In genomic region chr17:17305282-17305801, GRCh38 we compare ENCODE assay signal across 2 cellular contexts.
TF ChIP-seq lines count a peak whose summit lies in the region.

No MANE protein-coding gene starts in this region.

TF ChIP-seq in WTC11, 78 proteins besides CTCF, POLR2A, EP300 and RAD21 (continued from another document):
- no peak for TF ChIP-seq PRDM15 (CRISPR knock-in tag; IDR thresholded peaks at IDR 0.05)
- TF ChIP-seq GTF2I (CRISPR knock-in tag; conservative IDR thresholded peaks at IDR 0.05), result no peak
- TF ChIP-seq FOXP1 (CRISPR knock-in tag; IDR thresholded peaks at IDR 0.05; ENCODE audit: borderline replicate concordance), result no peak
- no peak for TF ChIP-seq ZNF423 (CRISPR knock-in tag; IDR thresholded peaks at IDR 0.05)
- TF ChIP-seq, protein P1, sequence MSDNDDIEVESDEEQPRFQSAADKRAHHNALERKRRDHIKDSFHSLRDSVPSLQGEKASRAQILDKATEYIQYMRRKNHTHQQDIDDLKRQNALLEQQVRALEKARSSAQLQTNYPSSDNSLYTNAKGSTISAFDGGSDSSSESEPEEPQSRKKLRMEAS (CRISPR knock-in tag; IDR thresholded peaks at IDR 0.05), result no peak
- no peak for TF ChIP-seq ZNF416 (CRISPR knock-in tag; IDR thresholded peaks at IDR 0.05)
- no peak for TF ChIP-seq SMAD3 (CRISPR knock-in tag; IDR thresholded peaks at IDR 0.05; ENCODE audit: borderline replicate concordance)
- TF ChIP-seq JAZF1 (CRISPR knock-in tag; IDR thresholded peaks at IDR 0.05), result no peak
- no peak for TF ChIP-seq ATF3 (CRISPR knock-in tag; conservative IDR thresholded peaks at IDR 0.05)
- TF ChIP-seq ZNF425 (CRISPR knock-in tag; conservative IDR thresholded peaks at IDR 0.05), result no peak
- TF ChIP-seq PREB (CRISPR knock-in tag; IDR thresholded peaks at IDR 0.05; ENCODE audit: borderline replicate concordance), result no peak
- TF ChIP-seq, protein P2, sequence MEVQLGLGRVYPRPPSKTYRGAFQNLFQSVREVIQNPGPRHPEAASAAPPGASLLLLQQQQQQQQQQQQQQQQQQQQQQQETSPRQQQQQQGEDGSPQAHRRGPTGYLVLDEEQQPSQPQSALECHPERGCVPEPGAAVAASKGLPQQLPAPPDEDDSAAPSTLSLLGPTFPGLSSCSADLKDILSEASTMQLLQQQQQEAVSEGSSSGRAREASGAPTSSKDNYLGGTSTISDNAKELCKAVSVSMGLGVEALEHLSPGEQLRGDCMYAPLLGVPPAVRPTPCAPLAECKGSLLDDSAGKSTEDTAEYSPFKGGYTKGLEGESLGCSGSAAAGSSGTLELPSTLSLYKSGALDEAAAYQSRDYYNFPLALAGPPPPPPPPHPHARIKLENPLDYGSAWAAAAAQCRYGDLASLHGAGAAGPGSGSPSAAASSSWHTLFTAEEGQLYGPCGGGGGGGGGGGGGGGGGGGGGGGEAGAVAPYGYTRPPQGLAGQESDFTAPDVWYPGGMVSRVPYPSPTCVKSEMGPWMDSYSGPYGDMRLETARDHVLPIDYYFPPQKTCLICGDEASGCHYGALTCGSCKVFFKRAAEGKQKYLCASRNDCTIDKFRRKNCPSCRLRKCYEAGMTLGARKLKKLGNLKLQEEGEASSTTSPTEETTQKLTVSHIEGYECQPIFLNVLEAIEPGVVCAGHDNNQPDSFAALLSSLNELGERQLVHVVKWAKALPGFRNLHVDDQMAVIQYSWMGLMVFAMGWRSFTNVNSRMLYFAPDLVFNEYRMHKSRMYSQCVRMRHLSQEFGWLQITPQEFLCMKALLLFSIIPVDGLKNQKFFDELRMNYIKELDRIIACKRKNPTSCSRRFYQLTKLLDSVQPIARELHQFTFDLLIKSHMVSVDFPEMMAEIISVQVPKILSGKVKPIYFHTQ (CRISPR knock-in tag; IDR thresholded peaks at IDR 0.05), result no peak
- TF ChIP-seq ZBTB21 (CRISPR knock-in tag; IDR thresholded peaks at IDR 0.05; ENCODE audit: borderline replicate concordance), result no peak

TF ChIP-seq in H1, 55 proteins besides CTCF, POLR2A, EP300 and RAD21:
- no peak for TF ChIP-seq ASH2L (IDR thresholded peaks at IDR 0.05; ENCODE audit: low read length)
- no peak for TF ChIP-seq CEBPB (IDR thresholded peaks at IDR 0.05; ENCODE audit: low read depth, low read length)
- no peak for TF ChIP-seq SP4 (IDR thresholded peaks at IDR 0.05; ENCODE audit: low read length)
- TF ChIP-seq KDM5A (IDR thresholded peaks at IDR 0.05; ENCODE audit: low read length), result no peak
- TF ChIP-seq GABPA (IDR thresholded peaks at IDR 0.05; ENCODE audit: borderline replicate concordance, insufficient read depth, low read length), result no peak
- TF ChIP-seq CTBP2 (IDR thresholded peaks at IDR 0.05; ENCODE audit: borderline replicate concordance, insufficient read depth, insufficient read length, low read length), result no peak
- TF ChIP-seq MAFK (IDR thresholded peaks at IDR 0.05; ENCODE audit: low read depth, low read length), result no peak
- TF ChIP-seq SUZ12 (IDR thresholded peaks at IDR 0.05; ENCODE audit: low read length), result no peak
- TF ChIP-seq BRCA1 (IDR thresholded peaks at IDR 0.05; ENCODE audit: low read depth, low read length), result no peak
- TF ChIP-seq HDAC2 (IDR thresholded peaks at IDR 0.05; ENCODE audit: borderline replicate concordance in 1 of 2, low read depth in 2 of 2, low read length in 2 of 2), result no peak
- TF ChIP-seq, protein P3, sequence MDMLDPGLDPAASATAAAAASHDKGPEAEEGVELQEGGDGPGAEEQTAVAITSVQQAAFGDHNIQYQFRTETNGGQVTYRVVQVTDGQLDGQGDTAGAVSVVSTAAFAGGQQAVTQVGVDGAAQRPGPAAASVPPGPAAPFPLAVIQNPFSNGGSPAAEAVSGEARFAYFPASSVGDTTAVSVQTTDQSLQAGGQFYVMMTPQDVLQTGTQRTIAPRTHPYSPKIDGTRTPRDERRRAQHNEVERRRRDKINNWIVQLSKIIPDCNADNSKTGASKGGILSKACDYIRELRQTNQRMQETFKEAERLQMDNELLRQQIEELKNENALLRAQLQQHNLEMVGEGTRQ (IDR thresholded peaks at IDR 0.05; ENCODE audit: low read length), result no peak
- TF ChIP-seq RNF2 (IDR thresholded peaks at IDR 0.05; ENCODE audit: borderline replicate concordance, low read depth, low read length, missing control alignments, poor library complexity, severe bottlenecking), result no peak
- TF ChIP-seq, protein P4, sequence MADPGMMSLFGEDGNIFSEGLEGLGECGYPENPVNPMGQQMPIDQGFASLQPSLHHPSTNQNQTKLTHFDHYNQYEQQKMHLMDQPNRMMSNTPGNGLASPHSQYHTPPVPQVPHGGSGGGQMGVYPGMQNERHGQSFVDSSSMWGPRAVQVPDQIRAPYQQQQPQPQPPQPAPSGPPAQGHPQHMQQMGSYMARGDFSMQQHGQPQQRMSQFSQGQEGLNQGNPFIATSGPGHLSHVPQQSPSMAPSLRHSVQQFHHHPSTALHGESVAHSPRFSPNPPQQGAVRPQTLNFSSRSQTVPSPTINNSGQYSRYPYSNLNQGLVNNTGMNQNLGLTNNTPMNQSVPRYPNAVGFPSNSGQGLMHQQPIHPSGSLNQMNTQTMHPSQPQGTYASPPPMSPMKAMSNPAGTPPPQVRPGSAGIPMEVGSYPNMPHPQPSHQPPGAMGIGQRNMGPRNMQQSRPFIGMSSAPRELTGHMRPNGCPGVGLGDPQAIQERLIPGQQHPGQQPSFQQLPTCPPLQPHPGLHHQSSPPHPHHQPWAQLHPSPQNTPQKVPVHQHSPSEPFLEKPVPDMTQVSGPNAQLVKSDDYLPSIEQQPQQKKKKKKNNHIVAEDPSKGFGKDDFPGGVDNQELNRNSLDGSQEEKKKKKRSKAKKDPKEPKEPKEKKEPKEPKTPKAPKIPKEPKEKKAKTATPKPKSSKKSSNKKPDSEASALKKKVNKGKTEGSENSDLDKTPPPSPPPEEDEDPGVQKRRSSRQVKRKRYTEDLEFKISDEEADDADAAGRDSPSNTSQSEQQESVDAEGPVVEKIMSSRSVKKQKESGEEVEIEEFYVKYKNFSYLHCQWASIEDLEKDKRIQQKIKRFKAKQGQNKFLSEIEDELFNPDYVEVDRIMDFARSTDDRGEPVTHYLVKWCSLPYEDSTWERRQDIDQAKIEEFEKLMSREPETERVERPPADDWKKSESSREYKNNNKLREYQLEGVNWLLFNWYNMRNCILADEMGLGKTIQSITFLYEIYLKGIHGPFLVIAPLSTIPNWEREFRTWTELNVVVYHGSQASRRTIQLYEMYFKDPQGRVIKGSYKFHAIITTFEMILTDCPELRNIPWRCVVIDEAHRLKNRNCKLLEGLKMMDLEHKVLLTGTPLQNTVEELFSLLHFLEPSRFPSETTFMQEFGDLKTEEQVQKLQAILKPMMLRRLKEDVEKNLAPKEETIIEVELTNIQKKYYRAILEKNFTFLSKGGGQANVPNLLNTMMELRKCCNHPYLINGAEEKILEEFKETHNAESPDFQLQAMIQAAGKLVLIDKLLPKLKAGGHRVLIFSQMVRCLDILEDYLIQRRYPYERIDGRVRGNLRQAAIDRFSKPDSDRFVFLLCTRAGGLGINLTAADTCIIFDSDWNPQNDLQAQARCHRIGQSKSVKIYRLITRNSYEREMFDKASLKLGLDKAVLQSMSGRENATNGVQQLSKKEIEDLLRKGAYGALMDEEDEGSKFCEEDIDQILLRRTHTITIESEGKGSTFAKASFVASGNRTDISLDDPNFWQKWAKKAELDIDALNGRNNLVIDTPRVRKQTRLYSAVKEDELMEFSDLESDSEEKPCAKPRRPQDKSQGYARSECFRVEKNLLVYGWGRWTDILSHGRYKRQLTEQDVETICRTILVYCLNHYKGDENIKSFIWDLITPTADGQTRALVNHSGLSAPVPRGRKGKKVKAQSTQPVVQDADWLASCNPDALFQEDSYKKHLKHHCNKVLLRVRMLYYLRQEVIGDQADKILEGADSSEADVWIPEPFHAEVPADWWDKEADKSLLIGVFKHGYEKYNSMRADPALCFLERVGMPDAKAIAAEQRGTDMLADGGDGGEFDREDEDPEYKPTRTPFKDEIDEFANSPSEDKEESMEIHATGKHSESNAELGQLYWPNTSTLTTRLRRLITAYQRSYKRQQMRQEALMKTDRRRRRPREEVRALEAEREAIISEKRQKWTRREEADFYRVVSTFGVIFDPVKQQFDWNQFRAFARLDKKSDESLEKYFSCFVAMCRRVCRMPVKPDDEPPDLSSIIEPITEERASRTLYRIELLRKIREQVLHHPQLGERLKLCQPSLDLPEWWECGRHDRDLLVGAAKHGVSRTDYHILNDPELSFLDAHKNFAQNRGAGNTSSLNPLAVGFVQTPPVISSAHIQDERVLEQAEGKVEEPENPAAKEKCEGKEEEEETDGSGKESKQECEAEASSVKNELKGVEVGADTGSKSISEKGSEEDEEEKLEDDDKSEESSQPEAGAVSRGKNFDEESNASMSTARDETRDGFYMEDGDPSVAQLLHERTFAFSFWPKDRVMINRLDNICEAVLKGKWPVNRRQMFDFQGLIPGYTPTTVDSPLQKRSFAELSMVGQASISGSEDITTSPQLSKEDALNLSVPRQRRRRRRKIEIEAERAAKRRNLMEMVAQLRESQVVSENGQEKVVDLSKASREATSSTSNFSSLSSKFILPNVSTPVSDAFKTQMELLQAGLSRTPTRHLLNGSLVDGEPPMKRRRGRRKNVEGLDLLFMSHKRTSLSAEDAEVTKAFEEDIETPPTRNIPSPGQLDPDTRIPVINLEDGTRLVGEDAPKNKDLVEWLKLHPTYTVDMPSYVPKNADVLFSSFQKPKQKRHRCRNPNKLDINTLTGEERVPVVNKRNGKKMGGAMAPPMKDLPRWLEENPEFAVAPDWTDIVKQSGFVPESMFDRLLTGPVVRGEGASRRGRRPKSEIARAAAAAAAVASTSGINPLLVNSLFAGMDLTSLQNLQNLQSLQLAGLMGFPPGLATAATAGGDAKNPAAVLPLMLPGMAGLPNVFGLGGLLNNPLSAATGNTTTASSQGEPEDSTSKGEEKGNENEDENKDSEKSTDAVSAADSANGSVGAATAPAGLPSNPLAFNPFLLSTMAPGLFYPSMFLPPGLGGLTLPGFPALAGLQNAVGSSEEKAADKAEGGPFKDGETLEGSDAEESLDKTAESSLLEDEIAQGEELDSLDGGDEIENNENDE (IDR thresholded peaks at IDR 0.05; ENCODE audit: insufficient replicate concordance, low read length), result no peak
- no peak for TF ChIP-seq SRF (IDR thresholded peaks at IDR 0.05; ENCODE audit: low read depth, low read length)
- no peak for TF ChIP-seq JUN (IDR thresholded peaks at IDR 0.05; ENCODE audit: low read depth, low read length)
